Comparison of ENCODE assay signal across 26 cellular contexts in genomic region chr14:89508863-89509262, GRCh38.
DNase-seq lines count a peak whose midpoint lies in the region; ATAC-seq, FAIRE-seq and TF ChIP-seq lines count a peak whose summit lies in the region.
"Had no signal": no experiment of that assay in that cellular context is flagged by ENCODE, and none has a peak within 500 bp of the region (broad histone marks: within the 10 kb centered on the region; RNA-seq: fewer than 3 reads in every experiment).

No MANE protein-coding gene starts in this region.

- H3K4me3 ChIP-seq in SJSA1, result no peak overlapping the region
- H3K4me3 ChIP-seq in small intestine (ENCODE audit: low read depth in 1 of 2, low read length in 2 of 2), result no peak overlapping the region
- H3K4me3 ChIP-seq in suprapubic skin, result no peak overlapping the region
- H3K4me3 ChIP-seq: GM23248, K562, ovary, thyroid gland had no signal

- no peak for TF ChIP-seq EP300 in suprapubic skin (IDR thresholded peaks at IDR 0.05)

- no peaks in the 10 kb centered on the region for H3K36me3 ChIP-seq in SJSA1
- H3K36me3 ChIP-seq in small intestine (ENCODE audit: control insufficient read depth in 2 of 2, insufficient read depth in 2 of 2, low read length in 2 of 2), result no peaks in the 10 kb centered on the region
- H3K36me3 ChIP-seq in suprapubic skin, result no peaks in the 10 kb centered on the region
- H3K36me3 ChIP-seq: ovary, thyroid gland had no signal

- H3K27me3 Mint-ChIP-seq in activated T-cell treated with anti-CD3 and anti-CD28 coated beads, Interleukin-2, amount 50 U/mL, for 24 hours, result no peaks in the 10 kb centered on the region
- no peaks in the 10 kb centered on the region for H3K27me3 Mint-ChIP-seq in activated T-cell treated with anti-CD3 and anti-CD28 coated beads, Interleukin-2, amount 50 U/mL, for 4 hours (ENCODE audit: low read depth)
- H3K27me3 Mint-ChIP-seq in activated naive CD8-positive, alpha-beta T cell treated with anti-CD3 and anti-CD28 coated beads, Interleukin-2, amount 50 U/mL, for 24 hours, result no peaks in the 10 kb centered on the region

- ATAC-seq in activated T-cell treated with anti-CD3 and anti-CD28 coated beads, Interleukin-2, amount 50 U/mL, for 4 hours, result no peak
- no peak for ATAC-seq in activated naive CD8-positive, alpha-beta T cell treated with anti-CD3 and anti-CD28 coated beads, Interleukin-2, amount 50 U/mL, for 24 hours
- no peak for ATAC-seq in GM21526 (IDR thresholded peaks at IDR 0.05; ENCODE audit: low FRiP score, unreplicated experiment)
- ATAC-seq: K562 had no signal

- peaks cover 26% of the 10 kb centered on the region for H3K36me3 Mint-ChIP-seq in activated T-cell treated with anti-CD3 and anti-CD28 coated beads, Interleukin-2, amount 50 U/mL, for 24 hours (ENCODE audit: low read depth)
- H3K36me3 Mint-ChIP-seq in activated T-cell treated with anti-CD3 and anti-CD28 coated beads, Interleukin-2, amount 50 U/mL, for 4 hours (ENCODE audit: insufficient read depth), result peaks cover 6% of the 10 kb centered on the region
- H3K36me3 Mint-ChIP-seq in activated naive CD8-positive, alpha-beta T cell treated with anti-CD3 and anti-CD28 coated beads, Interleukin-2, amount 50 U/mL, for 24 hours (ENCODE audit: low read depth), result peaks cover 7% of the 10 kb centered on the region

- no peak for DNase-seq in activated T-cell treated with anti-CD3 and anti-CD28 coated beads, Interleukin-2, amount 50 U/mL, for 24 hours
- DNase-seq in activated T-cell treated with anti-CD3 and anti-CD28 coated beads, Interleukin-2, amount 50 U/mL, for 4 hours, result no peak
- DNase-seq in SJSA1 (ENCODE audit: low read depth in 1 of 2, low spot score in 2 of 2) (no peak), small intestine (peak; percentile 11), substantia nigra (lab: John Stamatoyannopoulos, UW) (no peak), suprapubic skin (ENCODE audit: low spot score in 2 of 2) (no peak)
- DNase-seq in activated naive CD8-positive, alpha-beta T cell treated with anti-CD3 and anti-CD28 coated beads, Interleukin-2, amount 50 U/mL, for 24 hours, result no peak
- DNase-seq: activated CD4-positive, CD25-positive, alpha-beta regulatory T cell; C1 segment of cervical spinal cord; DMS153; endodermal cell; GDM1; MM.1S; NCI-H774; OCI-M1; ovary; right cardiac atrium; SHP77 treated with DMSO at 0.1 percent for 48 hours; stimulated activated CD4-positive, alpha-beta T cell treated with anti-CD3 and anti-CD28 coated beads, Interleukin-15, amount 100 ng/mL, for 24 hours; thyroid gland had no signal

- H3K27me3 ChIP-seq in SJSA1 (replicated peaks) (no peaks in the 10 kb centered on the region), small intestine (ENCODE audit: control insufficient read depth in 2 of 2, insufficient read depth in 2 of 2, low read length in 2 of 2) (no peaks in the 10 kb centered on the region), suprapubic skin (no peaks in the 10 kb centered on the region)
- H3K27me3 ChIP-seq: ovary, thyroid gland had no signal

- no peak overlapping the region for H3K4me3 Mint-ChIP-seq in activated T-cell treated with anti-CD3 and anti-CD28 coated beads, Interleukin-2, amount 50 U/mL, for 24 hours
- no peak overlapping the region for H3K4me3 Mint-ChIP-seq in activated T-cell treated with anti-CD3 and anti-CD28 coated beads, Interleukin-2, amount 50 U/mL, for 4 hours
- no peak overlapping the region for H3K4me3 Mint-ChIP-seq in activated naive CD8-positive, alpha-beta T cell treated with anti-CD3 and anti-CD28 coated beads, Interleukin-2, amount 50 U/mL, for 24 hours
- H3K4me3 Mint-ChIP-seq: brain, endodermal cell had no signal

- H3K27ac Mint-ChIP-seq in activated T-cell treated with anti-CD3 and anti-CD28 coated beads, Interleukin-2, amount 50 U/mL, for 24 hours, result peak overlapping the region; percentile 69
- H3K27ac Mint-ChIP-seq in activated naive CD8-positive, alpha-beta T cell treated with anti-CD3 and anti-CD28 coated beads, Interleukin-2, amount 50 U/mL, for 24 hours, result peak overlapping the region; percentile 46
- H3K27ac Mint-ChIP-seq: endodermal cell had no signal

- H3K27ac ChIP-seq in SJSA1 (peak overlapping the region; percentile 90), small intestine (ENCODE audit: low read depth in 1 of 2, low read length in 1 of 2) (no peak overlapping the region), substantia nigra (ENCODE audit: low read depth, low read length, poor library complexity, severe bottlenecking) (no peak overlapping the region), suprapubic skin (no peak overlapping the region)
- H3K27ac ChIP-seq: GM23248, ovary had no signal

- no peaks in the 10 kb centered on the region for H3K9me3 Mint-ChIP-seq in activated T-cell treated with anti-CD3 and anti-CD28 coated beads, Interleukin-2, amount 50 U/mL, for 24 hours
- no peaks in the 10 kb centered on the region for H3K9me3 Mint-ChIP-seq in activated T-cell treated with anti-CD3 and anti-CD28 coated beads, Interleukin-2, amount 50 U/mL, for 4 hours
- H3K9me3 Mint-ChIP-seq in activated naive CD8-positive, alpha-beta T cell treated with anti-CD3 and anti-CD28 coated beads, Interleukin-2, amount 50 U/mL, for 24 hours, result no peaks in the 10 kb centered on the region

- TF ChIP-seq POLR2A in suprapubic skin (IDR thresholded peaks at IDR 0.05), result no peak

- H3K4me1 Mint-ChIP-seq in activated T-cell treated with anti-CD3 and anti-CD28 coated beads, Interleukin-2, amount 50 U/mL, for 24 hours (ENCODE audit: low read depth), result peaks cover 79% of the 10 kb centered on the region
- H3K4me1 Mint-ChIP-seq in activated T-cell treated with anti-CD3 and anti-CD28 coated beads, Interleukin-2, amount 50 U/mL, for 4 hours (ENCODE audit: low read depth), result peaks cover 74% of the 10 kb centered on the region
- peaks cover 73% of the 10 kb centered on the region for H3K4me1 Mint-ChIP-seq in activated naive CD8-positive, alpha-beta T cell treated with anti-CD3 and anti-CD28 coated beads, Interleukin-2, amount 50 U/mL, for 24 hours

- TF ChIP-seq CTCF in suprapubic skin (IDR thresholded peaks at IDR 0.05), result no peak

- H3K9me3 ChIP-seq in SJSA1 (replicated peaks), result no peaks in the 10 kb centered on the region
- no peaks in the 10 kb centered on the region for H3K9me3 ChIP-seq in small intestine (ENCODE audit: control insufficient read depth, low read depth)
- no peaks in the 10 kb centered on the region for H3K9me3 ChIP-seq in suprapubic skin
- H3K9me3 ChIP-seq: ovary, thyroid gland had no signal

- 74 to 88% (median 86%) methylated on average over 3 of the region's 3 CpGs for WGBS in small intestine, 3 donors
- 90% methylated on average over 3 of the region's 3 CpGs for WGBS in suprapubic skin

- H3K4me1 ChIP-seq in SJSA1 (replicated peaks), result peaks cover 63% of the 10 kb centered on the region
- peaks cover 2 to 11% of the 10 kb centered on the region in 2 donors for H3K4me1 ChIP-seq in small intestine (ENCODE audit: control insufficient read depth in 2 of 2, insufficient read depth in 1 of 2, low read depth in 1 of 2, low read length in 1 of 2)
- H3K4me1 ChIP-seq in suprapubic skin, result peaks cover 5% of the 10 kb centered on the region

- no peak for FAIRE-seq in small intestine (lab: Jason Lieb, UNC)
- FAIRE-seq: colon, GM19239, K562 had no signal
